8 cellular contexts compared by ENCODE assay signal in the genomic region with DNA sequence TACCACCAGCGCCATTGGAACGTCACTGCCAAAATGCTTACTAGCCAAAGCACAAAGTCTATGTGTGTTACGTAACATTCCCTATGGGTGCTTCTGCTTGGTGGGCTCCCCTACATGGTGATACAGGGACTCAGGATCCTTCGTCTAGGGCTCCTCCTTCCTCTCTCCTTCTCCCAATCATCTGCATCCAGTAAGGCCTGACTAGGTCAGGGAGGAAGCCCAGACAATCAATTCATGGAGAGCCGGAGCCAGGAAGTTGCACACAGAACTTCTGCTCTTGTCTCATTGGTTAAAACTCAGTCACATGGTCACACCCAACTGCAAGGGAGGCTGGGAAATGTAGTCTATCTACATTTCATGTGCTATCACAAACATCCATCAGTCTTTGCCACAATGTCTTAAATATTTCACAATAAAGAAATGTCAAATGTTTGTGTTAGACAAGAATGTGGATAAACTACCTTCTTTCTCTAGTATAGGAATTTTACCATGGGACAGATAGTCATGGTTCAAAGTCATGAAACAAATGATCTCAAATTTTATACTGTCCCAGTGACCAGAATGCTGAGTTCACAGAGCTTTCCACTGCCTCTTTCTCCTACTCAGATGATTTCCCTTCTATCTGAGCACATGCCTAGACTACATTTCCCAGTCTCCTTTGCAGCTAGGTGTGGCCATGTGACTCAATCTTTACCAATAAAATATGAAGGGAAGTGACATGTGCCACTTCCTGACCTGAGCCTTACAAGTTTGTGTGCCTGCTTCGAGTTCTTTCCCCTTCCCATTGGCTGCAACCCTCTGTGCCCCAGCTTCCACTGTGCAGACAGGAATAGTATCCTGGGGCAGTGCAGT. TPM values are rescaled to one million over a fixed set of nuclear protein-coding genes. Genes with fewer than 3 reads are reported as not detected.
DNase-seq lines count a peak whose midpoint lies in the region; ATAC-seq and TF ChIP-seq lines count a peak whose summit lies in the region.

No MANE protein-coding gene starts in this region.

- no peak overlapping the region for H3K4me3 ChIP-seq in ovary

- TF ChIP-seq EP300 in ovary (IDR thresholded peaks at IDR 0.05), result no peak

- H3K4me1 ChIP-seq in ovary (ENCODE audit: insufficient read depth), result peaks cover 7% of the 10 kb centered on the region

- H3K9me3 ChIP-seq in ovary, result no peaks in the 10 kb centered on the region

- ATAC-seq in GM19395 (IDR thresholded peaks at IDR 0.05; ENCODE audit: unreplicated experiment) (no peak), HG03097 (IDR thresholded peaks at IDR 0.05; ENCODE audit: low FRiP score, unreplicated experiment) (no peak)

- H3K36me3 ChIP-seq in ovary, result no peaks in the 10 kb centered on the region

- in situ Hi-C loops in G401 (cut with HindIII; ENCODE audit: low sequenced_read_pairs), result no loop called here

- DNase-seq in A172 (ENCODE audit: low spot score) (peak; percentile 82), G401 (ENCODE audit: low spot score) (peak; percentile 66), NCI-H2227 (lab: John Stamatoyannopoulos, UW; ENCODE audit: unreplicated experiment) (peak; percentile 88), germinal center (ENCODE audit: low spot score) (peak; percentile 62), ovary (peak in 4 of 5 donors; percentile 58 to 81 (median 64))
- DNase-seq in activated T-cell treated with anti-CD3 and anti-CD28 coated beads, Interleukin-2, amount 50 U/mL, for 48 hours, result peak; percentile 34 to 40

- intact Hi-C loops in ovary (cut with DNase I), result no loop called here

- TF ChIP-seq POLR2A in ovary (IDR thresholded peaks at IDR 0.05), result no peak

- no peak overlapping the region for H3K27ac ChIP-seq in ovary

- peak in 1 of 3 donors; percentile 20 for TF ChIP-seq CTCF in ovary (IDR thresholded peaks at IDR 0.05)

- no peaks in the 10 kb centered on the region for H3K27me3 ChIP-seq in ovary

- WGBS in ovary, 3 donors, result 35 to 40% (median 36%) methylated on average over 6 of the region's 6 CpGs

RNA-seq across cellular contexts. Expression of a gene that starts 9.3 kb away (rescaled TPM):
- 0.62 TPM in 1 of 2 replicates, not detected in the other for total RNA-seq in A172 (2014; rRNA removed; shearing (Covaris generic))
- 17.9 TPM in 2 replicates for total RNA-seq in G401 (2014; rRNA removed; shearing (Covaris generic))
- total RNA-seq in ovary, result 10 to 100 TPM in 1 of 7 donors, 1 to 10 TPM in 6; 2.6 to 21.6 (median 5.0) TPM
- 1 to 10 TPM in 1 of 2 donors, under 1 TPM in 1; 0.93 to 1.7 TPM for polyA plus RNA-seq in ovary

RNA-seq across cellular contexts. Expression of a gene that starts 21.2 kb away (rescaled TPM):
- total RNA-seq in A172 (2014; rRNA removed; shearing (Covaris generic)), result not detected in 2 replicates
- 0.17 TPM in 1 of 2 replicates, not detected in the other for total RNA-seq in G401 (2014; rRNA removed; shearing (Covaris generic))
- total RNA-seq in ovary, result 100 to 1,000 TPM in 4 of 7 donors, 10 to 100 TPM in 3; 47.4 to 296 (median 148) TPM
- 100 to 1,000 TPM; 183 to 196 TPM for polyA plus RNA-seq in ovary

Comparison
In these comparisons a context has a peak if more than half of its experiments do, and no peak if none do; other contexts are left out.
1. DNase-seq: peak in every context shown above with its lines; median percentile 88 in NCI-H2227; 82 in A172; 66 in G401; 64 in ovary; 62 in germinal center; 37 in activated T-cell treated with anti-CD3 and anti-CD28 coated beads, Interleukin-2, amount 50 U/mL, for 48 hours.
2. RNA of a gene that starts 21.2 kb away (total RNA-seq): 47.4 to 296 TPM in ovary; 0.17 TPM in G401 and not detected in A172; every median in the first group is over 10 times any median in the second.